13 cellular contexts compared by ENCODE assay signal in the genomic region with DNA sequence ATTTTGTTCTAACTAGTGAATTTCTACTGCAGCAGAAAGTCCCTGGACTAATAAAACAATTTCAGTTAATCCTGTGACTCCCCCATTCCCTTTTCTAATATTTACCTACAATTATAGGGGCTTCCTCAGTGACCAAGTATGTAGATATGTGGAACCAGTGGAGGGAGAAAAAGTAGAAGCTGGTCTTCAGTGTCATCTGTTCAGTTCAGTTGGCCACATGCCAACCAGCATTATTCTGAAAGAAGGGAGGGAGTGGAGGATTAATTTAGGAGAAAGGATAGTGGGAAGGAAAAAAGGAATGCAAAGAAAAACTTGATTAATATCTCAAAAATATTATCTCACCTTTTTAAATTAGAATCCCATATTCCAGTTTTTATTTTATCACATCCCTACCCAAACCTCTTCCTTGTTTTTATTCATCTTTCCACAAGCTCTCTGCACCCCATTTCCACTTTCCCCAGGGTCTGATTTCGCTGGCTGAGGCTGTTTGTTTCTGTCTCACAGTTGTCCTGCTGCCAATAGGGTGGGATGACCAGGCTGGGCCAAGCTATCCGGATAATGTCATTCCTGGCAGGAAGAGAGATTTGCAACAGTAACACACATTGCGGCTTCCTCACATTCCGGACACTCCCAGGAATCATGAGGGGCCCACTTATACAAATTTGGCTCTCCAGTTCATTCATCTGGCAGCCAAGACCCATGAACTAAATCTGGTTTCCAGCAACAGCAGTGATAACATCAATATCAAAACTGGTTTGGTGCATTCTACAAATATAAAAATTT. TPM values are rescaled to one million over a fixed set of nuclear protein-coding genes. Genes with fewer than 3 reads are reported as not detected.
A peak's percentile ranks its signal among the peaks of the same experiment; 100 is the strongest.
DNase-seq lines count a peak whose midpoint lies in the region; ATAC-seq, FAIRE-seq and TF ChIP-seq lines count a peak whose summit lies in the region.
"Had no signal": no experiment of that assay in that cellular context is flagged by ENCODE, and none has a peak within 500 bp of the region (broad histone marks: within the 10 kb centered on the region; RNA-seq: fewer than 3 reads in every experiment).

No MANE protein-coding gene starts in this region.

- no peak overlapping the region for H3K27ac Mint-ChIP-seq in activated T-helper 1 cell treated with anti-CD3 and anti-CD28 coated beads, Interleukin-12 subunit alpha, Interleukin-12 subunit beta, Interleukin-2, Interleukin-4 antibody, amounts not matched to agents 30 ng/mL and 10 ng/mL and 1 ng/mL, durations not matched to agents 14 hours and 24 hours and 36 hours
- H3K27ac Mint-ChIP-seq: CD8-positive, alpha-beta memory T cell had no signal

- no peaks in the 10 kb centered on the region for H3K27me3 ChIP-seq in BE2C
- H3K27me3 ChIP-seq in endothelial cell of umbilical vein (ENCODE audit: control insufficient read depth in 2 of 2, insufficient read depth in 2 of 2, low read length in 2 of 2) = no peaks in the 10 kb centered on the region
- H3K27me3 ChIP-seq in HepG2 (ENCODE audit: control insufficient read depth in 1 of 2, insufficient read depth in 2 of 2, low read length in 2 of 2) = no peaks in the 10 kb centered on the region; a peak in 1 of 5 replicates
- H3K27me3 ChIP-seq: ascending aorta had no signal

- H2AFZ ChIP-seq in endothelial cell of umbilical vein (ENCODE audit: low read depth, low read length) (peak overlapping the region; percentile 6), HepG2 (ENCODE audit: low read length) (no peak overlapping the region)

- peaks cover 3% of the 10 kb centered on the region for H3K36me3 Mint-ChIP-seq in activated T-helper 1 cell treated with anti-CD3 and anti-CD28 coated beads, Interleukin-12 subunit alpha, Interleukin-12 subunit beta, Interleukin-2, Interleukin-4 antibody, amounts not matched to agents 30 ng/mL and 10 ng/mL and 1 ng/mL, durations not matched to agents 14 hours and 24 hours and 36 hours (ENCODE audit: low read depth)

- no peaks in the 10 kb centered on the region for H3K9me3 Mint-ChIP-seq in activated T-helper 1 cell treated with anti-CD3 and anti-CD28 coated beads, Interleukin-12 subunit alpha, Interleukin-12 subunit beta, Interleukin-2, Interleukin-4 antibody, amounts not matched to agents 30 ng/mL and 10 ng/mL and 1 ng/mL, durations not matched to agents 14 hours and 24 hours and 36 hours
- H3K9me3 Mint-ChIP-seq: CD8-positive, alpha-beta memory T cell had no signal

- H3K4me3 ChIP-seq in BE2C (ENCODE audit: low read depth, low read length) (no peak overlapping the region), endothelial cell of umbilical vein (replicated peaks in 1 of 3; ENCODE audit: insufficient read depth in 1 of 3, low read depth in 1 of 3, low read length in 3 of 3) (no peak overlapping the region), HepG2 (replicated peaks in 1 of 3; ENCODE audit: insufficient read depth in 1 of 3, low read depth in 2 of 3, low read length in 3 of 3) (no peak overlapping the region)
- H3K4me3 ChIP-seq: ascending aorta, thoracic aorta had no signal

- FAIRE-seq in endothelial cell of umbilical vein (lab: Jason Lieb, UNC) = peak; percentile 83
- no peak for FAIRE-seq in HepG2 (lab: Jason Lieb, UNC)

- H3K9me3 ChIP-seq in BE2C (no peaks in the 10 kb centered on the region), endothelial cell of umbilical vein (replicated peaks; ENCODE audit: control insufficient read depth, insufficient read depth, low read length) (no peaks in the 10 kb centered on the region), HepG2 (ENCODE audit: low read length) (no peaks in the 10 kb centered on the region)
- H3K9me3 ChIP-seq: ascending aorta, thoracic aorta had no signal

- TF ChIP-seq POLR2A in endothelial cell of umbilical vein (IDR thresholded peaks at IDR 0.05; ENCODE audit: low read depth, low read length) (no peak), HepG2 (IDR thresholded peaks at IDR 0.05; ENCODE audit: insufficient read depth in 1 of 2, low read depth in 2 of 2, low read length in 2 of 2) (no peak)

- H3K36me3 ChIP-seq in BE2C (no peaks in the 10 kb centered on the region), endothelial cell of umbilical vein (ENCODE audit: control insufficient read depth in 2 of 2, extremely low read depth in 1 of 2, insufficient read depth in 2 of 2, low read length in 2 of 2) (no peaks in the 10 kb centered on the region), HepG2 (replicated peaks in 1 of 2; ENCODE audit: control insufficient read depth in 1 of 2, insufficient read depth in 2 of 2, low read length in 2 of 2) (no peaks in the 10 kb centered on the region)
- H3K36me3 ChIP-seq: ascending aorta, thoracic aorta had no signal

- peak; percentile 60 for DNase-seq in BE2C
- peak; percentile 75 to 90 for DNase-seq in NCI-H446 (lab: John Stamatoyannopoulos, UW)
- peak; percentile 65 for DNase-seq in endothelial cell of umbilical vein (ENCODE audit: low read depth, low spot score)
- DNase-seq in myocyte (ENCODE audit: low read depth) = peak; percentile 97
- DNase-seq in activated naive CD4-positive, alpha-beta T cell (lab: John Stamatoyannopoulos, UW) = no peak
- DNase-seq in kidney tubule cell (ENCODE audit: low spot score) = no peak
- no peak for DNase-seq in activated T-helper 1 cell treated with anti-CD3 and anti-CD28 coated beads, Interleukin-12 subunit alpha, Interleukin-12 subunit beta, Interleukin-2, Interleukin-4 antibody, amounts not matched to agents 30 ng/mL and 10 ng/mL and 1 ng/mL, durations not matched to agents 14 hours and 24 hours and 36 hours (ENCODE audit: low spot score)
- no peak for DNase-seq in HepG2 (ENCODE audit: low spot score)
- DNase-seq: CD8-positive, alpha-beta memory T cell; NCI-H1417 treated with DMSO at 0.1 percent for 48 hours; stimulated activated CD4-positive, alpha-beta T cell treated with anti-CD3 and anti-CD28 coated beads, Interleukin-4, amount 100 ng/mL, for 1 hour had no signal

- H3K4me1 Mint-ChIP-seq in activated T-helper 1 cell treated with anti-CD3 and anti-CD28 coated beads, Interleukin-12 subunit alpha, Interleukin-12 subunit beta, Interleukin-2, Interleukin-4 antibody, amounts not matched to agents 30 ng/mL and 10 ng/mL and 1 ng/mL, durations not matched to agents 14 hours and 24 hours and 36 hours (ENCODE audit: low read depth) = peaks cover 5% of the 10 kb centered on the region
- H3K4me1 Mint-ChIP-seq: CD8-positive, alpha-beta memory T cell had no signal

- 28% methylated on average over 4 of the region's 4 CpGs for WGBS in HepG2 (ENCODE audit: low lambda C conversion rate)

- H3K4me2 ChIP-seq in endothelial cell of umbilical vein (ENCODE audit: insufficient read depth, low read length) (peak overlapping the region; percentile 37), HepG2 (ENCODE audit: low read depth, low read length) (no peak overlapping the region)

- H3K27me3 Mint-ChIP-seq in activated T-helper 1 cell treated with anti-CD3 and anti-CD28 coated beads, Interleukin-12 subunit alpha, Interleukin-12 subunit beta, Interleukin-2, Interleukin-4 antibody, amounts not matched to agents 30 ng/mL and 10 ng/mL and 1 ng/mL, durations not matched to agents 14 hours and 24 hours and 36 hours (ENCODE audit: insufficient read depth) = peaks cover 6% of the 10 kb centered on the region

- intact Hi-C loops in endothelial cell of umbilical vein (cut with micrococcal nuclease) (no loop called here), HepG2 (cut with micrococcal nuclease; ENCODE audit: unreplicated experiment) (no loop called here)
- intact Hi-C loops in activated T-helper 1 cell treated with anti-CD3 and anti-CD28 coated beads, Interleukin-12 subunit alpha, Interleukin-12 subunit beta, Interleukin-2, Interleukin-4 antibody, amounts not matched to agents 30 ng/mL and 10 ng/mL and 1 ng/mL, durations not matched to agents 14 hours and 24 hours and 36 hours (cut with micrococcal nuclease) = no loop called here

- no peaks in the 10 kb centered on the region for H3K9me1 ChIP-seq in endothelial cell of umbilical vein (replicated peaks; ENCODE audit: control insufficient read depth, extremely low read depth, insufficient read depth, low read length)

- H3K79me2 ChIP-seq in endothelial cell of umbilical vein (ENCODE audit: control insufficient read depth, insufficient read depth, low read length) (no peaks in the 10 kb centered on the region), HepG2 (ENCODE audit: insufficient read depth, low read length) (no peaks in the 10 kb centered on the region)

- H4K20me1 ChIP-seq in endothelial cell of umbilical vein (replicated peaks; ENCODE audit: control insufficient read depth, extremely low read depth, insufficient read depth, low read length) = no peaks in the 10 kb centered on the region
- no peaks in the 10 kb centered on the region for H4K20me1 ChIP-seq in HepG2 (ENCODE audit: insufficient read depth, low read length)

- POLR2A ChIA-PET in endothelial cell of umbilical vein (lab: Charles Lee) (no interaction called here), HepG2 (lab: Yijun Ruan, JAX) (no interaction called here)

- CTCF ChIA-PET in endothelial cell of umbilical vein (lab: Charles Lee) = interaction anchor here (0.8 to 1.3 kb wide), 2 partner anchors 20 to 87 kb away, joined by 3 read pairs; no protein-coding TSS in a partner anchor
- CTCF ChIA-PET in HepG2 (lab: Yijun Ruan, JAX; ENCODE audit: low intra/inter-chr PET ratio, low total read pairs) = no interaction called here

- TF ChIP-seq RAD21 in HepG2 (CRISPR knock-in tag; IDR thresholded peaks at IDR 0.05) = no peak

- TF ChIP-seq EP300 in HepG2 (IDR thresholded peaks at IDR 0.05; ENCODE audit: low read depth in 2 of 2, low read length in 2 of 2) (no peak), HepG2 (CRISPR knock-in tag; IDR thresholded peaks at IDR 0.05; ENCODE audit: borderline replicate concordance) (no peak)

- BruUV-seq in endothelial cell of umbilical vein (replicated peaks; lab: Mats Ljungman, UMichigan) = no TSS peak
- no TSS peak for BruUV-seq in HepG2 (replicated peaks; lab: Mats Ljungman, UMichigan)

- H3K27ac ChIP-seq in endothelial cell of umbilical vein (ENCODE audit: insufficient read depth, low read depth, low read length) (no peak overlapping the region), HepG2 (ENCODE audit: extremely low read length, insufficient read depth, low read length) (no peak overlapping the region)
- H3K27ac ChIP-seq: ascending aorta, thoracic aorta had no signal

- no peak overlapping the region for H3K4me3 Mint-ChIP-seq in activated T-helper 1 cell treated with anti-CD3 and anti-CD28 coated beads, Interleukin-12 subunit alpha, Interleukin-12 subunit beta, Interleukin-2, Interleukin-4 antibody, amounts not matched to agents 30 ng/mL and 10 ng/mL and 1 ng/mL, durations not matched to agents 14 hours and 24 hours and 36 hours
- H3K4me3 Mint-ChIP-seq: CD8-positive, alpha-beta memory T cell had no signal

- ATAC-seq in HepG2 = no peak

- H3K4me1 ChIP-seq in BE2C (peaks cover 27% of the 10 kb centered on the region), endothelial cell of umbilical vein (ENCODE audit: control insufficient read depth, extremely low read depth, insufficient read depth, low read length) (peaks cover 10% of the 10 kb centered on the region), HepG2 (ENCODE audit: insufficient read depth, low read length) (no peaks in the 10 kb centered on the region)
- H3K4me1 ChIP-seq: ascending aorta had no signal

- no peak overlapping the region for H3K9ac ChIP-seq in endothelial cell of umbilical vein (replicated peaks; ENCODE audit: extremely low read depth, insufficient read depth, low read length)
- no peak overlapping the region for H3K9ac ChIP-seq in HepG2 (ENCODE audit: insufficient read depth, low read depth, low read length)

- in situ Hi-C loops in HepG2 (cut with HindIII; ENCODE audit: extremely low pct_ligation_motif_present, low pct_unique_long_range_greater_than_20kb) = no loop called here

- TF ChIP-seq CTCF in BE2C (IDR thresholded peaks at IDR 0.05; ENCODE audit: low read depth, low read length) = no peak
- no peak for TF ChIP-seq CTCF in endothelial cell of umbilical vein (IDR thresholded peaks at IDR 0.05; ENCODE audit: extremely low read depth in 1 of 2, insufficient read depth in 1 of 2, low read depth in 1 of 2, low read length in 2 of 2)
- TF ChIP-seq CTCF in HepG2 (CRISPR knock-in tag; IDR thresholded peaks at IDR 0.05) = no peak

- dilution Hi-C loops in endothelial cell of umbilical vein (cut with MboI; ENCODE audit: extremely low pct_ligation_motif_present, low sequenced_read_pairs) = no loop called here

RNA-seq across cellular contexts. Expression of gene ANTXR2, which starts 24.6 kb away (rescaled TPM):
- 98.4 TPM for polyA plus RNA-seq in BE2C (2012; ENCODE audit: insufficient read depth, insufficient read length, low read depth)
- total RNA-seq in endothelial cell of umbilical vein (64.6 and 71.9 TPM in 2 replicates), myocyte (155 and 187 TPM in 2 replicates), HepG2 (2016; rRNA removed; fragmentation: Illumina TruSeq; extraction: Trizol) (8.4 and 14.5 TPM in 2 replicates)
- polyA plus RNA-seq in endothelial cell of umbilical vein (4.6 and 6.6 TPM in 2 replicates), HepG2 (2011; rRNA removed) (4.6 and 4.8 TPM in 2 replicates)
- polyA plus RNA-seq in endothelial cell of umbilical vein (2011; cell fraction: cytosol; rRNA removed) = 13.2 and 13.5 TPM in 2 replicates
- polyA plus RNA-seq in endothelial cell of umbilical vein (2011; cell fraction: nucleus; rRNA removed) = 15.0 and 21.8 TPM in 2 replicates
- polyA plus RNA-seq in endothelial cell of umbilical vein (2012) = 60.4 and 88.5 TPM in 2 replicates
- 19.8 and 21.8 TPM in 2 replicates for polyA minus RNA-seq in endothelial cell of umbilical vein
- polyA minus RNA-seq in endothelial cell of umbilical vein (2011; cell fraction: cytosol; rRNA and poly(A)+ RNA removed) = not detected
- 39.5 and 44.4 TPM in 2 replicates for polyA minus RNA-seq in endothelial cell of umbilical vein (2011; cell fraction: nucleus; rRNA and poly(A)+ RNA removed)
- 114 TPM for polyA plus RNA-seq in myocyte (2012)
- 24.9 and 29.8 TPM in 2 replicates for total RNA-seq in activated T-helper 1 cell treated with anti-CD3 and anti-CD28 coated beads, Interleukin-12 subunit alpha, Interleukin-12 subunit beta, Interleukin-2, Interleukin-4 antibody, amounts not matched to agents 30 ng/mL and 10 ng/mL and 1 ng/mL, durations not matched to agents 14 hours and 24 hours and 36 hours
- 0.62 and 1.0 TPM in 2 replicates for total RNA-seq in HepG2 (2016; cell fraction: cytosol; rRNA removed; fragmentation: Illumina TruSeq; extraction: Trizol; ENCODE audit: low read depth)
- total RNA-seq in HepG2 (2016; cell fraction: insoluble cytoplasmic fraction; rRNA removed; fragmentation: Illumina TruSeq; extraction: Trizol) = 7.1 and 13.3 TPM in 2 replicates
- total RNA-seq in HepG2 (2016; cell fraction: membrane; rRNA removed; fragmentation: Illumina TruSeq; extraction: Trizol) = 2.1 and 3.1 TPM in 2 replicates
- 18.8 and 20.1 TPM in 2 replicates for total RNA-seq in HepG2 (2016; cell fraction: nucleus; rRNA removed; fragmentation: Illumina TruSeq; extraction: Trizol)
- 1.8 and 3.7 TPM in 2 replicates for polyA plus RNA-seq in HepG2 (2011; cell fraction: cytosol; rRNA removed)
- polyA plus RNA-seq in HepG2 (2011; cell fraction: nucleus; rRNA removed) = 1.8 and 2.6 TPM in 2 replicates
- polyA plus RNA-seq in HepG2 (2012) = 4.9 and 8.5 TPM in 2 replicates
- 0.26 and 0.31 TPM in 2 replicates for polyA plus RNA-seq in HepG2 (2016; cell fraction: cytosol; fragmentation: Illumina TruSeq; extraction: Trizol; ENCODE audit: low read depth)
- 4.9 and 5.3 TPM in 2 replicates for polyA plus RNA-seq in HepG2 (2016; cell fraction: insoluble cytoplasmic fraction; fragmentation: Illumina TruSeq; extraction: Trizol; ENCODE audit: low read depth)
- polyA plus RNA-seq in HepG2 (2016; cell fraction: membrane; fragmentation: Illumina TruSeq; extraction: Trizol; ENCODE audit: low read depth) = 0.70 and 1.4 TPM in 2 replicates
- polyA plus RNA-seq in HepG2 (2016; cell fraction: nucleus; fragmentation: Illumina TruSeq; extraction: Trizol; ENCODE audit: insufficient read depth, low read depth) = 11.4 and 13.9 TPM in 2 replicates
- 4.2 TPM in 1 of 2 replicates, not detected in the other for polyA minus RNA-seq in HepG2 (2011; rRNA and poly(A)+ RNA removed; ENCODE audit: low replicate concordance)
- polyA minus RNA-seq in HepG2 (2011; cell fraction: cytosol; rRNA and poly(A)+ RNA removed) = 6.0 and 10.0 TPM in 2 replicates
- polyA minus RNA-seq in HepG2 (2011; cell fraction: nucleus; rRNA and poly(A)+ RNA removed) = 21.8 and 32.9 TPM in 2 replicates

Comparison
In these comparisons a context has a peak if more than half of its experiments do, and no peak if none do; other contexts are left out.
1. DNase-seq: peak in BE2C (single experiment), NCI-H446 (2 of 2), endothelial cell of umbilical vein (single experiment) and myocyte (single experiment); none in activated naive CD4-positive, alpha-beta T cell (0 of 4), kidney tubule cell (single experiment), activated T-helper 1 cell treated with anti-CD3 and anti-CD28 coated beads, Interleukin-12 subunit alpha, Interleukin-12 subunit beta, Interleukin-2, Interleukin-4 antibody, amounts not matched to agents 30 ng/mL and 10 ng/mL and 1 ng/mL, durations not matched to agents 14 hours and 24 hours and 36 hours (single experiment) and HepG2 (single experiment).